ENCODE assay signal across 25 cellular contexts in the genomic region with DNA sequence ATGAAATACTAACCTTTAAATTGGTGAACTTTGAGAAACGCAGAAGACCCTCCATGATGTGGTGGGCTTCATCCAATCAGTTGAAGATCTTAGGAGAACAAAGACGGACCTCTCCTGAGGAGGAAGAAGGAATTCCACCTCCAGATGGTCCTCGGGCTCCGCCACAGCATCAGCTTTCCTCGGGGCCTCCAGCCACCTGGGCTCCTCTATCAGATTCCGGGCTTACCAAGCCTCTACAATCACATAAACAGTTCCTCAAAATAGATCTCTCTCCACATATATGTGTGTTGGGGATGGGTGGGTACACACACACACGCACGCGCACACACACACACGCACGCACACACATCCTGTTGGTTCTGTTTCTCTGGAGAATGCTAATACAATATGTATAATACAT. TPM values are rescaled to one million over a fixed set of nuclear protein-coding genes. Genes with fewer than 3 reads are reported as not detected.
DNase-seq lines count a peak whose midpoint lies in the region; ATAC-seq and TF ChIP-seq lines count a peak whose summit lies in the region.
"Had no signal": no experiment of that assay in that cellular context is flagged by ENCODE, and none has a peak within 500 bp of the region (broad histone marks: within the 10 kb centered on the region; RNA-seq: fewer than 3 reads in every experiment).

No MANE protein-coding gene starts in this region.

- TF ChIP-seq CTCF in osteocyte (IDR thresholded peaks at IDR 0.05) (no peak), mesothelial cell of epicardium (IDR thresholded peaks at IDR 0.05; ENCODE audit: unreplicated experiment) (no peak)

- H3K36me3 Mint-ChIP-seq in osteocyte (ENCODE audit: unreplicated experiment) (no peaks in the 10 kb centered on the region), mesothelial cell of epicardium (no peaks in the 10 kb centered on the region)
- peaks cover 0 to 3% of the 10 kb centered on the region in 2 donors for H3K36me3 Mint-ChIP-seq in stimulated activated naive B cell treated with anti-CD40 and anti-IgM and Interleukin-4, amounts not matched to agents 10 μg/mL and 1 μg/mL and 100 μg/mL, for 72 hours
- H3K36me3 Mint-ChIP-seq: CD14-positive monocyte; CD4-positive, alpha-beta memory T cell; CD4-positive, CD25-positive, alpha-beta regulatory T cell; CD8-positive, alpha-beta memory T cell had no signal

- DNase-seq in NCI-H82 (lab: John Stamatoyannopoulos, UW), result peak; percentile 8
- DNase-seq in NCI-H82 treated with DMSO at 0.1 percent for 48 hours (lab: John Stamatoyannopoulos, UW; ENCODE audit: unreplicated experiment), result no peak
- peak; percentile 63 for DNase-seq in osteocyte (ENCODE audit: extremely low spot score, unreplicated experiment)
- no peak for DNase-seq in stimulated activated naive B cell treated with anti-CD40 and anti-IgM and Interleukin-4, amounts not matched to agents 10 μg/mL and 1 μg/mL and 100 μg/mL, for 72 hours
- no peak for DNase-seq in mesothelial cell of epicardium (ENCODE audit: low spot score in 2 of 2, unreplicated experiment in 2 of 2)
- no peak for DNase-seq in T-helper 1 cell
- DNase-seq: 8988T; ACHN; BE2C; C1 segment of cervical spinal cord; CD4-positive, alpha-beta memory T cell; CD4-positive, CD25-positive, alpha-beta regulatory T cell; CD8-positive, alpha-beta memory T cell; COR-L47; DMS 273 treated with DMSO at 0.1 percent for 48 hours; DMS153; DMS53; DMS79; DND-41; EL; GDM1 had no signal

- H3K4me3 Mint-ChIP-seq in osteocyte (ENCODE audit: unreplicated experiment) (no peak overlapping the region), mesothelial cell of epicardium (no peak overlapping the region)
- H3K4me3 Mint-ChIP-seq in stimulated activated naive B cell treated with anti-CD40 and anti-IgM and Interleukin-4, amounts not matched to agents 10 μg/mL and 1 μg/mL and 100 μg/mL, for 72 hours, result no peak overlapping the region
- H3K4me3 Mint-ChIP-seq: CD14-positive monocyte; CD4-positive, alpha-beta memory T cell; CD4-positive, CD25-positive, alpha-beta regulatory T cell; CD8-positive, alpha-beta memory T cell had no signal

- H3K27me3 Mint-ChIP-seq in osteocyte (ENCODE audit: unreplicated experiment) (peaks cover 2% of the 10 kb centered on the region), mesothelial cell of epicardium (ENCODE audit: low read depth) (peaks cover 1% of the 10 kb centered on the region)
- H3K27me3 Mint-ChIP-seq in stimulated activated naive B cell treated with anti-CD40 and anti-IgM and Interleukin-4, amounts not matched to agents 10 μg/mL and 1 μg/mL and 100 μg/mL, for 72 hours, result peaks cover 0 to 5% of the 10 kb centered on the region in 2 donors
- H3K27me3 Mint-ChIP-seq: CD8-positive, alpha-beta memory T cell had no signal

- no peak for ATAC-seq in stimulated activated naive B cell treated with anti-CD40 and anti-IgM and Interleukin-4, amounts not matched to agents 10 μg/mL and 1 μg/mL and 100 μg/mL, for 72 hours (replicated peaks)

- H3K9me3 Mint-ChIP-seq in osteocyte (ENCODE audit: unreplicated experiment), result no peaks in the 10 kb centered on the region
- peaks cover 3 to 4% of the 10 kb centered on the region in 2 donors for H3K9me3 Mint-ChIP-seq in stimulated activated naive B cell treated with anti-CD40 and anti-IgM and Interleukin-4, amounts not matched to agents 10 μg/mL and 1 μg/mL and 100 μg/mL, for 72 hours
- peaks cover 8% of the 10 kb centered on the region for H3K9me3 Mint-ChIP-seq in mesothelial cell of epicardium
- H3K9me3 Mint-ChIP-seq: CD4-positive, CD25-positive, alpha-beta regulatory T cell; CD8-positive, alpha-beta memory T cell had no signal

- H3K4me1 Mint-ChIP-seq in osteocyte (ENCODE audit: unreplicated experiment) (no peaks in the 10 kb centered on the region), mesothelial cell of epicardium (no peaks in the 10 kb centered on the region)
- H3K4me1 Mint-ChIP-seq in stimulated activated naive B cell treated with anti-CD40 and anti-IgM and Interleukin-4, amounts not matched to agents 10 μg/mL and 1 μg/mL and 100 μg/mL, for 72 hours, result peaks cover 27 to 50% of the 10 kb centered on the region in 2 donors
- H3K4me1 Mint-ChIP-seq: CD4-positive, alpha-beta memory T cell; CD4-positive, CD25-positive, alpha-beta regulatory T cell; CD8-positive, alpha-beta memory T cell had no signal

- H3K27ac Mint-ChIP-seq in osteocyte (ENCODE audit: unreplicated experiment) (no peak overlapping the region), mesothelial cell of epicardium (no peak overlapping the region)
- H3K27ac Mint-ChIP-seq in stimulated activated naive B cell treated with anti-CD40 and anti-IgM and Interleukin-4, amounts not matched to agents 10 μg/mL and 1 μg/mL and 100 μg/mL, for 72 hours, result peak overlapping the region; percentile 62
- H3K27ac Mint-ChIP-seq: CD4-positive, alpha-beta memory T cell; CD4-positive, CD25-positive, alpha-beta regulatory T cell had no signal

RNA-seq across cellular contexts. Expression of a gene that starts 18.8 kb away (rescaled TPM):
- not detected in 2 replicates for total RNA-seq in osteocyte
- total RNA-seq in mesothelial cell of epicardium, result not detected in 3 replicates
- total RNA-seq: A673, Daoy, G401 had no signal

RNA-seq across cellular contexts. Expression of a gene that starts 22.6 kb away (rescaled TPM):
- 115 and 126 TPM in 2 replicates for total RNA-seq in osteocyte
- 93.0 to 96.2 TPM (median 93.9 TPM) in 3 replicates for total RNA-seq in mesothelial cell of epicardium

RNA-seq across cellular contexts. Expression of a gene that starts 23.2 kb away (rescaled TPM):
- total RNA-seq in osteocyte (23.2 and 25.7 TPM in 2 replicates), mesothelial cell of epicardium (33.2 to 33.7 TPM (median 33.3 TPM) in 3 replicates)

RNA-seq across cellular contexts. Expression of a gene that starts 29.6 kb away (rescaled TPM):
- 39.9 and 43.4 TPM in 2 replicates for total RNA-seq in osteocyte
- total RNA-seq in mesothelial cell of epicardium, result 101 to 109 TPM (median 103 TPM) in 3 replicates

RNA-seq across cellular contexts. Expression of a gene that starts 40.0 kb away (rescaled TPM):
- total RNA-seq in osteocyte, result not detected in 2 replicates
- not detected in 3 replicates for total RNA-seq in mesothelial cell of epicardium
- total RNA-seq: A673; CD4-positive, alpha-beta memory T cell; CD4-positive, CD25-positive, alpha-beta regulatory T cell; CD8-positive, alpha-beta memory T cell; Daoy; G401 had no signal

Comparison
In these comparisons a context has a peak if more than half of its experiments do, and no peak if none do; other contexts are left out.
1. DNase-seq: peak in NCI-H82 (single experiment) and osteocyte (single experiment); none in NCI-H82 treated with DMSO at 0.1 percent for 48 hours (single experiment), stimulated activated naive B cell treated with anti-CD40 and anti-IgM and Interleukin-4, amounts not matched to agents 10 μg/mL and 1 μg/mL and 100 μg/mL, for 72 hours (single experiment), mesothelial cell of epicardium (0 of 2) and T-helper 1 cell (0 of 5).